ENCODE assay signal across 11 cellular contexts in the genomic region with DNA sequence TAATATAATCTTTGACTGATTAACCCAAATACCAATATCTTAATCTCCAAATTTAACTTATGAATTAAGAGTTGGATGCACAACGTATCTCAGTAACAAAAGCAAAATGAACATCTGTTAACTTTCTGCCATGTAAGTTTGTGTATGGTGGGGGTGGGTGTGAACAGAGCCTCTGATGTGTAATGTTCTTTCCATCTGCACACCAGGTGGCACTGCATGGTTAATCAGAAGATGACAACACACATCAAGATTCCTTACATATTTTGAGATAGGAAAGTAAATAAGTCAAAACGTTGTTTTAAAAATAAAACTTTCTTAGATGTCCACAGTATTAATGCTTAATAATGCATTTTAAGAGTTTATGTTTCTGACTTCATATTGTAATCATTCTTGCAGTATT.
DNase-seq lines count a peak whose midpoint lies in the region; ATAC-seq and TF ChIP-seq lines count a peak whose summit lies in the region.
"Had no signal": no experiment of that assay in that cellular context is flagged by ENCODE, and none has a peak within 500 bp of the region (broad histone marks: within the 10 kb centered on the region; RNA-seq: fewer than 3 reads in every experiment).

No MANE protein-coding gene starts in this region.

- no peaks in the 10 kb centered on the region for H3K4me1 Mint-ChIP-seq in activated CD8-positive, alpha-beta T cell treated with anti-CD3 and anti-CD28 coated beads for 36 hours (ENCODE audit: low read depth)
- no peaks in the 10 kb centered on the region for H3K4me1 Mint-ChIP-seq in activated CD8-positive, alpha-beta T cell treated with anti-CD3 and anti-CD28 coated beads, Interleukin-2, amount 10 ng/mL, durations not matched to agents 7 days and 5 days (ENCODE audit: low read depth)

- DNase-seq in activated CD8-positive, alpha-beta T cell treated with anti-CD3 and anti-CD28 coated beads for 36 hours = peak; percentile 31
- no peak for DNase-seq in activated CD8-positive, alpha-beta T cell treated with anti-CD3 and anti-CD28 coated beads, Interleukin-2, amount 10 ng/mL, durations not matched to agents 7 days and 5 days
- peak; percentile 40 for DNase-seq in NCI-H1694 treated with DMSO at 0.1 percent for 48 hours (lab: John Stamatoyannopoulos, UW)
- DNase-seq in choroid plexus epithelial cell (ENCODE audit: low read depth) = peak; percentile 89
- no peak for DNase-seq in retinal pigment epithelial cell (ENCODE audit: low read depth)
- DNase-seq in activated T-cell treated with anti-CD3 and anti-CD28 coated beads, Interleukin-2, amount 50 U/mL, for 48 hours = no peak
- DNase-seq in CD1c-positive myeloid dendritic cell (ENCODE audit: extremely low spot score) = no peak
- DNase-seq in UCSD-AML1 (lab: John Stamatoyannopoulos, UW; ENCODE audit: unreplicated experiment) = no peak
- DNase-seq: immature natural killer cell had no signal

- POLR2A ChIA-PET in activated CD8-positive, alpha-beta T cell treated with anti-CD3 and anti-CD28 coated beads for 36 hours (lab: Charles Lee) = no interaction called here
- POLR2A ChIA-PET in activated CD8-positive, alpha-beta T cell treated with anti-CD3 and anti-CD28 coated beads, Interleukin-2, amount 10 ng/mL, durations not matched to agents 7 days and 5 days (lab: Charles Lee) = no interaction called here

- H3K4me3 ChIP-seq in choroid plexus epithelial cell (ENCODE audit: low read depth, low read length) (no peak overlapping the region), retinal pigment epithelial cell (ENCODE audit: low read length) (no peak overlapping the region)
- H3K4me3 ChIP-seq: BLaER1 treated with 17β-estradiol and CSF1 and Interleukin-3, amounts not matched to agents 10 nM and 100 nM; K562 had no signal

- no peak overlapping the region for H3K27ac Mint-ChIP-seq in activated CD8-positive, alpha-beta T cell treated with anti-CD3 and anti-CD28 coated beads for 36 hours
- no peak overlapping the region for H3K27ac Mint-ChIP-seq in activated CD8-positive, alpha-beta T cell treated with anti-CD3 and anti-CD28 coated beads, Interleukin-2, amount 10 ng/mL, durations not matched to agents 7 days and 5 days
- H3K27ac Mint-ChIP-seq: immature natural killer cell had no signal

- CTCF ChIA-PET in activated CD8-positive, alpha-beta T cell treated with anti-CD3 and anti-CD28 coated beads for 36 hours (lab: Charles Lee) = no interaction called here
- CTCF ChIA-PET in activated CD8-positive, alpha-beta T cell treated with anti-CD3 and anti-CD28 coated beads, Interleukin-2, amount 10 ng/mL, durations not matched to agents 7 days and 5 days (lab: Charles Lee) = interaction anchor here (1.4 kb wide), 1 partner anchor 107 kb away, joined by 3 read pairs; no protein-coding TSS in a partner anchor

- intact Hi-C loops in activated CD8-positive, alpha-beta T cell treated with anti-CD3 and anti-CD28 coated beads for 36 hours (cut with micrococcal nuclease) = no loop called here

- no peaks in the 10 kb centered on the region for H3K27me3 Mint-ChIP-seq in activated CD8-positive, alpha-beta T cell treated with anti-CD3 and anti-CD28 coated beads for 36 hours
- H3K27me3 Mint-ChIP-seq in activated CD8-positive, alpha-beta T cell treated with anti-CD3 and anti-CD28 coated beads, Interleukin-2, amount 10 ng/mL, durations not matched to agents 7 days and 5 days (ENCODE audit: low read depth) = no peaks in the 10 kb centered on the region

- TF ChIP-seq CTCF in activated CD8-positive, alpha-beta T cell treated with anti-CD3 and anti-CD28 coated beads for 36 hours (IDR thresholded peaks at IDR 0.05) = no peak
- peak; percentile 43 for TF ChIP-seq CTCF in choroid plexus epithelial cell (conservative IDR thresholded peaks at IDR 0.05; ENCODE audit: low read depth, low read length)
- peak; percentile 34 for TF ChIP-seq CTCF in retinal pigment epithelial cell (conservative IDR thresholded peaks at IDR 0.05; ENCODE audit: low read depth, low read length)

- no peak for ATAC-seq in activated CD8-positive, alpha-beta T cell treated with anti-CD3 and anti-CD28 coated beads for 36 hours
- no peak for ATAC-seq in activated CD8-positive, alpha-beta T cell treated with anti-CD3 and anti-CD28 coated beads, Interleukin-2, amount 10 ng/mL, durations not matched to agents 7 days and 5 days
- ATAC-seq: K562 had no signal

- no peak overlapping the region for H3K4me3 Mint-ChIP-seq in activated CD8-positive, alpha-beta T cell treated with anti-CD3 and anti-CD28 coated beads for 36 hours
- H3K4me3 Mint-ChIP-seq in activated CD8-positive, alpha-beta T cell treated with anti-CD3 and anti-CD28 coated beads, Interleukin-2, amount 10 ng/mL, durations not matched to agents 7 days and 5 days = no peak overlapping the region
- H3K4me3 Mint-ChIP-seq: immature natural killer cell had no signal

- peaks cover 2% of the 10 kb centered on the region for H3K9me3 Mint-ChIP-seq in activated CD8-positive, alpha-beta T cell treated with anti-CD3 and anti-CD28 coated beads for 36 hours
- H3K9me3 Mint-ChIP-seq in activated CD8-positive, alpha-beta T cell treated with anti-CD3 and anti-CD28 coated beads, Interleukin-2, amount 10 ng/mL, durations not matched to agents 7 days and 5 days (ENCODE audit: insufficient read depth) = no peaks in the 10 kb centered on the region
- H3K9me3 Mint-ChIP-seq: immature natural killer cell had no signal

- peaks cover 16% of the 10 kb centered on the region for H3K36me3 Mint-ChIP-seq in activated CD8-positive, alpha-beta T cell treated with anti-CD3 and anti-CD28 coated beads for 36 hours (ENCODE audit: low read depth)
- H3K36me3 Mint-ChIP-seq in activated CD8-positive, alpha-beta T cell treated with anti-CD3 and anti-CD28 coated beads, Interleukin-2, amount 10 ng/mL, durations not matched to agents 7 days and 5 days (ENCODE audit: low read depth) = no peaks in the 10 kb centered on the region

Comparison
In these comparisons a context has a peak if more than half of its experiments do, and no peak if none do; other contexts are left out.
1. DNase-seq: peak in activated CD8-positive, alpha-beta T cell treated with anti-CD3 and anti-CD28 coated beads for 36 hours (single experiment), NCI-H1694 treated with DMSO at 0.1 percent for 48 hours (single experiment) and choroid plexus epithelial cell (single experiment); none in activated CD8-positive, alpha-beta T cell treated with anti-CD3 and anti-CD28 coated beads, Interleukin-2, amount 10 ng/mL, durations not matched to agents 7 days and 5 days (single experiment), retinal pigment epithelial cell (single experiment), activated T-cell treated with anti-CD3 and anti-CD28 coated beads, Interleukin-2, amount 50 U/mL, for 48 hours (0 of 2), CD1c-positive myeloid dendritic cell (single experiment) and UCSD-AML1 (single experiment).